18 cellular contexts compared by ENCODE assay signal in the genomic region with DNA sequence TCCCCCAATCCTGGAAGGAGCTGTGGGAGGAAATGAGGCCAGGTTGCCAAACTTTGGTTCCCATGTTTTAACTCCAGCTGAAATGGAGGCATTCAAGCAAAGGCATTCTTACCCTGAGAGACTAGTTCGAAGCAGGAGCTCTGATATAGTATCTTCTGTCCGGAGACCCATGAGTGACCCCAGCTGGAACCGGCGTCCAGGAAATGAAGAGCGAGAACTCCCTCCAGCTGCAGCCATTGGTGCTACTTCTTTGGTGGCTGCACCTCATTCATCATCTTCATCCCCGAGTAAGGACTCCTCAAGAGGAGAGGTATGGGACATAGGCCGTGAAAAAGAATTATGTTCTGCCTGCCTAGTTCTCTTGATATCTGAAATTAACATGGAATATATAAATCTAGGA.
DNase-seq lines count a peak whose midpoint lies in the region; ATAC-seq, FAIRE-seq and TF ChIP-seq lines count a peak whose summit lies in the region.
"Had no signal": no experiment of that assay in that cellular context is flagged by ENCODE, and none has a peak within 500 bp of the region (broad histone marks: within the 10 kb centered on the region; RNA-seq: fewer than 3 reads in every experiment).

No MANE protein-coding gene starts in this region.

- no peak overlapping the region for H4K5ac ChIP-seq in H9 (ENCODE audit: insufficient read length, low read depth, low read length)

- no peak overlapping the region for H2BK12ac ChIP-seq in H9 (ENCODE audit: insufficient read length, low read depth, low read length)

- peaks cover under 1% of the 10 kb centered on the region for H3K79me1 ChIP-seq in H9 (ENCODE audit: insufficient read depth, low read depth, low read length, poor library complexity, severe bottlenecking)

- intact Hi-C loops in kidney (cut with DNase I), result no loop called here

- H3K27ac Mint-ChIP-seq in CD4-positive, CD25-positive, alpha-beta regulatory T cell, result peak overlapping the region in 2 of 3 donors; percentile 15 to 20
- peak overlapping the region in 2 of 3 experiments; percentile 48 to 81; a peak in 3 of 7 replicates for H3K27ac Mint-ChIP-seq in H9
- no peak overlapping the region; the same call in 1 of the 2 replicates for H3K27ac Mint-ChIP-seq in WTC11

- CTCF ChIA-PET in WTC11 (lab: Charles Lee), result interaction anchor here (0.7 kb wide), 1 partner anchor 81 kb away, joined by 4 read pairs; no protein-coding TSS in a partner anchor

- TF ChIP-seq CTCF in H9 (conservative IDR thresholded peaks at IDR 0.05), result no peak; the same call in 2 of the 3 replicates
- no peak for TF ChIP-seq CTCF in WTC11 (IDR thresholded peaks at IDR 0.05)
- no peak for TF ChIP-seq CTCF in kidney (IDR thresholded peaks at IDR 0.05; ENCODE audit: borderline replicate concordance, extremely low read depth, insufficient read depth)
- no peak for TF ChIP-seq CTCF in D721Med (IDR thresholded peaks at IDR 0.05; ENCODE audit: insufficient read depth, missing control alignments)

- peaks cover 45% of the 10 kb centered on the region for H3K36me3 Mint-ChIP-seq in CD4-positive, CD25-positive, alpha-beta regulatory T cell
- peaks cover 15 to 54% (median 33%) of the 10 kb centered on the region in 3 experiments; a peak in 6 of 7 replicates for H3K36me3 Mint-ChIP-seq in H9 (ENCODE audit: insufficient read depth in 1 of 3, low read depth in 3 of 3)
- peaks cover 20% of the 10 kb centered on the region for H3K36me3 Mint-ChIP-seq in WTC11

- H3K4me3 ChIP-seq in CD4-positive, CD25-positive, alpha-beta regulatory T cell (ENCODE audit: low read depth, low read length), result no peak overlapping the region
- H3K4me3 ChIP-seq in kidney (ENCODE audit: low read length in 2 of 2), result no peak overlapping the region
- H3K4me3 ChIP-seq: Peyer's patch, SK-N-MC had no signal

- H3K27ac ChIP-seq in CD4-positive, CD25-positive, alpha-beta regulatory T cell (ENCODE audit: insufficient read depth, low read length, poor library complexity, severe bottlenecking), result no peak overlapping the region
- no peak overlapping the region for H3K27ac ChIP-seq in H9 (ENCODE audit: insufficient read length, low read depth, low read length)
- no peak overlapping the region for H3K27ac ChIP-seq in kidney (ENCODE audit: low read depth in 2 of 2, low read length in 2 of 2)
- H3K27ac ChIP-seq: Peyer's patch, SK-N-MC had no signal

- H3K4me1 ChIP-seq in CD4-positive, CD25-positive, alpha-beta regulatory T cell (ENCODE audit: control insufficient read depth, insufficient read depth, low read length, poor library complexity, severe bottlenecking), result no peaks in the 10 kb centered on the region
- H3K4me1 ChIP-seq in H9 (ENCODE audit: insufficient read depth, low read length) (no peaks in the 10 kb centered on the region), kidney (ENCODE audit: control insufficient read depth in 1 of 2, insufficient read depth in 1 of 2, low read depth in 1 of 2, low read length in 2 of 2) (no peaks in the 10 kb centered on the region)
- H3K4me1 ChIP-seq: Peyer's patch had no signal

- H4K8ac ChIP-seq in H9 (replicated peaks; ENCODE audit: insufficient read length, low read depth, low read length), result no peak overlapping the region

- H3K27me3 ChIP-seq in CD4-positive, CD25-positive, alpha-beta regulatory T cell (ENCODE audit: control insufficient read depth, insufficient read depth, low read length), result no peaks in the 10 kb centered on the region
- H3K27me3 ChIP-seq in H9 (ENCODE audit: insufficient read depth, low read length), result no peaks in the 10 kb centered on the region
- H3K27me3 ChIP-seq: Peyer's patch had no signal

- no peak overlapping the region for H4K91ac ChIP-seq in H9 (ENCODE audit: insufficient read length, low read depth, low read length)

- H2AFZ ChIP-seq in H9 (ENCODE audit: low read length), result no peak overlapping the region

- no peaks in the 10 kb centered on the region for H3K23me2 ChIP-seq in H9 (ENCODE audit: insufficient read length, low read depth, low read length, poor library complexity, severe bottlenecking)

- DNase-seq in CD4-positive, CD25-positive, alpha-beta regulatory T cell, result no peak
- DNase-seq in H9 (no peak), WTC11 (ENCODE audit: low spot score) (peak; percentile 18), iPS-NIHi7 (ENCODE audit: extremely low spot score) (peak; percentile 17), kidney (no peak), D721Med (ENCODE audit: insufficient read length, low spot score) (no peak)
- DNase-seq: COR-L47, Karpas-422, MM.1S, NCI-H1105, NCI-H1694 treated with DMSO at 0.1 percent for 48 hours, NCI-H226, NCI-H524 treated with DMSO at 0.1 percent for 48 hours, Peyer's patch, Right ventricle myocardium superior had no signal

- no peak overlapping the region for H2BK120ac ChIP-seq in H9 (ENCODE audit: low read depth, low read length, poor library complexity, severe bottlenecking)

- no peak for ATAC-seq in CD4-positive, CD25-positive, alpha-beta regulatory T cell (ENCODE audit: low read depth in 2 of 2)
- ATAC-seq in WTC11 (no peak), HG02588 (IDR thresholded peaks at IDR 0.05; ENCODE audit: unreplicated experiment) (no peak)

- no peaks in the 10 kb centered on the region for H3K79me2 ChIP-seq in H9 (ENCODE audit: insufficient read depth, low read length)

- FAIRE-seq in kidney (lab: Jason Lieb, UNC) (no peak), D721Med (lab: Jason Lieb, UNC) (no peak)

- H3K4me3 Mint-ChIP-seq in CD4-positive, CD25-positive, alpha-beta regulatory T cell, result no peak overlapping the region
- H3K4me3 Mint-ChIP-seq in H9 (no peak overlapping the region), WTC11 (no peak overlapping the region)
- H3K4me3 Mint-ChIP-seq: CD14-positive monocyte had no signal

- no peak overlapping the region for H2BK5ac ChIP-seq in H9 (ENCODE audit: insufficient read length, low read length)

- H3K4ac ChIP-seq in H9 (ENCODE audit: low read depth, low read length), result no peak overlapping the region

- no peak overlapping the region for H2BK15ac ChIP-seq in H9 (ENCODE audit: low read depth, low read length)

- no peak overlapping the region for H3T11ph ChIP-seq in H9 (ENCODE audit: low read length)

- no peak overlapping the region for H3K4me2 ChIP-seq in H9 (ENCODE audit: insufficient read depth, insufficient read length, low read length)

- H2AK5ac ChIP-seq in H9 (ENCODE audit: insufficient read length, low read length), result no peak overlapping the region

- no peaks in the 10 kb centered on the region for H3K9me3 ChIP-seq in CD4-positive, CD25-positive, alpha-beta regulatory T cell (ENCODE audit: control insufficient read depth in 2 of 2, low read length in 2 of 2)
- H3K9me3 ChIP-seq in H9 (ENCODE audit: control insufficient read depth, low read depth, low read length) (no peaks in the 10 kb centered on the region), kidney (ENCODE audit: control insufficient read depth in 1 of 2, low read length in 2 of 2) (no peaks in the 10 kb centered on the region)
- H3K9me3 ChIP-seq: Peyer's patch had no signal

- H3K9ac ChIP-seq in H9 (ENCODE audit: extremely low read depth, insufficient read length, low read length) (no peak overlapping the region), kidney (ENCODE audit: low read length in 2 of 2) (no peak overlapping the region)

- H2BK20ac ChIP-seq in H9 (ENCODE audit: low read depth, low read length, poor library complexity, severe bottlenecking), result no peak overlapping the region

- H3K56ac ChIP-seq in H9 (ENCODE audit: insufficient read length, low read depth, low read length), result no peak overlapping the region

- no peaks in the 10 kb centered on the region for H4K20me1 ChIP-seq in H9 (ENCODE audit: control insufficient read depth, insufficient read depth, insufficient read length)

- no peaks in the 10 kb centered on the region for H3K9me3 Mint-ChIP-seq in CD4-positive, CD25-positive, alpha-beta regulatory T cell
- H3K9me3 Mint-ChIP-seq in H9, result no peaks in the 10 kb centered on the region
- no peaks in the 10 kb centered on the region for H3K9me3 Mint-ChIP-seq in WTC11
- H3K9me3 Mint-ChIP-seq: CD14-positive monocyte had no signal

- no CpG with 5 or more reads among the region's 7 CpGs for WGBS in H9 (ENCODE audit: extremely low coverage, insufficient read length, low lambda C conversion rate)

- H3K18ac ChIP-seq in H9 (ENCODE audit: insufficient read length, low read depth, low read length), result no peak overlapping the region

- peaks cover 53% of the 10 kb centered on the region for H3K36me3 ChIP-seq in CD4-positive, CD25-positive, alpha-beta regulatory T cell (ENCODE audit: control insufficient read depth, insufficient read depth, low read length)
- peaks cover 15 to 43% of the 10 kb centered on the region in 2 donors for H3K36me3 ChIP-seq in kidney (ENCODE audit: control insufficient read depth in 1 of 2, insufficient read depth in 2 of 2, low read length in 2 of 2)

- no peaks in the 10 kb centered on the region for H3K27me3 Mint-ChIP-seq in CD4-positive, CD25-positive, alpha-beta regulatory T cell
- H3K27me3 Mint-ChIP-seq in H9 (ENCODE audit: low read depth) (no peaks in the 10 kb centered on the region), WTC11 (ENCODE audit: low read depth) (no peaks in the 10 kb centered on the region)

- peaks cover 0 to 7% (median 4%) of the 10 kb centered on the region in 4 donors for H3K4me1 Mint-ChIP-seq in CD4-positive, CD25-positive, alpha-beta regulatory T cell
- peaks cover 4% of the 10 kb centered on the region in 2 experiments for H3K4me1 Mint-ChIP-seq in H9
- H3K4me1 Mint-ChIP-seq in WTC11, result no peaks in the 10 kb centered on the region; the same call in 1 of the 2 replicates
- H3K4me1 Mint-ChIP-seq: CD14-positive monocyte had no signal

- no peak overlapping the region for H3K14ac ChIP-seq in H9 (ENCODE audit: insufficient read depth, low read length)

- H3K23ac ChIP-seq in H9 (ENCODE audit: insufficient read length, low read depth, low read length), result no peak overlapping the region

- POLR2A ChIA-PET in WTC11 (lab: Charles Lee), result no interaction called here

TF ChIP-seq in WTC11, 78 proteins besides CTCF, POLR2A, EP300 and RAD21 (continues in another document):
- TF ChIP-seq ZNF317 (CRISPR knock-in tag; IDR thresholded peaks at IDR 0.05; ENCODE audit: borderline replicate concordance, low read depth), result no peak
- TF ChIP-seq, protein P1, sequence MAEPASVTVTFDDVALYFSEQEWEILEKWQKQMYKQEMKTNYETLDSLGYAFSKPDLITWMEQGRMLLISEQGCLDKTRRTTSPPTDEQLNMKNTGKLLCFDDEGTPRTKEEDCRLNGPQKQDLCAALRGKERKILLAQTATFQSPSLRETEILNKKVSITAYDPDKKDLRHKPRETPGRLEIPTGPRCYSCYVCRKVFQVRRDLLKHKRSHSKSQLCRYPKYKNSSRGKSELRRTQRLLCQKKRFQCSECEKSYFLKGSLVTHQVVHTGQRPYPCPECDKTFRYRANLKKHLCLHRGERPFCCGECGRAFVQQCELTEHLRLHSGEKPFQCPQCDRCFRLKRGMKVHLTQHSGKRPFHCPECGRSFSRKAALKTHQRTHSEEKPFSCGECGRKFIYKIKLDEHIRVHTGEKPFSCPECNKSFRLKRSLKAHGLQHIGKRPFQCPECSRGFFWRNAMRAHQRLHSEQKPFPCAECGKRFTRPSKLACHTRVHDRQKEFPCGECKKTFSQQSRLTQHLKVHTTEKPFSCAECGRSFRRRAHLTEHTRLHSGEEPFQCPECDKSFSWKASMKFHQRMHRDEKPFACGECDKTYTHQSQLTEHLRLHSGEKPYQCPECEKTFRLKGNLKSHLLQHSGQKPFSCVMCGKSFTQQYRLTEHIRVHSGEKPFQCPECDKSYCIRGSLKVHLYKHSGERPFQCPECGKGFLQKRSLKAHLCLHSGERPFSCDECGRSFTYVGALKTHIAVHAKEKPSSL (CRISPR knock-in tag; conservative IDR thresholded peaks at IDR 0.05), result no peak

Comparison
In these comparisons a context has a peak if more than half of its experiments do, and no peak if none do; other contexts are left out.
1. DNase-seq: peak in WTC11 (single experiment) and iPS-NIHi7 (single experiment); none in CD4-positive, CD25-positive, alpha-beta regulatory T cell (0 of 3), H9 (single experiment), kidney (single experiment) and D721Med (single experiment).